In the genomic region with DNA sequence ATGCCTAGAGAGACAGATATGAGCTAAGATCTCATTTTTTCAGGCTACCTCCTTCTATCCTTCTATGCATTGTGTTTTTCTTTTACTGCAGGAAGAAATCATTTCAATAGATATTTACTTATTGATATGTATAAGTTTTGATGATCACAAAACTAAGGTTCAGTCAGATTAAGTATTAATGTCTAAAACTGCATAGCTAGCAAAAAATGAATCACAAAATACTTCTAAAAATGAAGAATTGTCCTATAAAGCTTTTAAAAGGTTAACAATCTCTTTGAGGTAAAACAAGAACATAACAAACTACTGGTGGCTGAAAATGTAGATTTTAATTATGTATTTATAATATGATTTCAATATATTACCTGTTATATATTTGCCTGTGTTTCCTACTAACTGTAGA, we compare ENCODE assay signal across 33 cellular contexts.
"Had no signal": no experiment of that assay in that cellular context is flagged by ENCODE, and none has a peak within 500 bp of the region (broad histone marks: within the 10 kb centered on the region; RNA-seq: fewer than 3 reads in every experiment).

No MANE protein-coding gene starts in this region.

- H3K27me3 ChIP-seq: adrenal gland, body of pancreas, brain microvascular endothelial cell, breast epithelium had no signal

- H3K9me3 ChIP-seq: adrenal gland, body of pancreas, breast epithelium had no signal

- H3K4me1 ChIP-seq: adrenal gland, body of pancreas, breast epithelium had no signal

- FAIRE-seq: astrocyte, TTC549 had no signal

- DNase-seq: activated B cell treated with CpG ODN at 0.5 μM for 24 hours; activated CD4-positive, alpha-beta memory T cell treated with anti-CD3 and anti-CD28 coated beads for 36 hours; activated CD4-positive, alpha-beta T cell treated with anti-CD3 and anti-CD28 coated beads for 4 hours; activated CD4-positive, alpha-beta T cell treated with anti-CD3 and anti-CD28 coated beads, Interleukin-2, amount 10 ng/mL, durations not matched to agents 24 days and 14 days; activated CD4-positive, alpha-beta T cell treated with anti-CD3 and anti-CD28 coated beads, Interleukin-2, amount 50 U/mL, for 1 hour; activated CD4-positive, alpha-beta T cell treated with anti-CD3 and anti-CD28 coated beads, Interleukin-2, amount 50 U/mL, for 4 hours; activated CD4-positive, CD25-positive, alpha-beta regulatory T cell treated with anti-CD3 and anti-CD28 coated beads, Interleukin-2, amount 50 U/mL, for 72 hours; activated CD8-positive, alpha-beta memory T cell treated with anti-CD3 and anti-CD28 coated beads, Interleukin-2, amount 50 U/mL, for 4 hours; activated CD8-positive, alpha-beta T cell treated with anti-CD3 and anti-CD28 coated beads for 36 hours; activated effector memory CD4-positive, alpha-beta T cell treated with anti-CD3 and anti-CD28 coated beads, Interleukin-2, amount 50 U/mL, for 16 hours; activated gamma-delta T cell treated with Interleukin-2 at 50 U/mL for 16 hours; activated naive CD4-positive, alpha-beta T cell; activated naive CD4-positive, alpha-beta T cell treated with anti-CD3 and anti-CD28 coated beads for 36 hours; activated naive CD4-positive, alpha-beta T cell treated with anti-CD3 and anti-CD28 coated beads, Interleukin-2, amount 50 U/mL, for 16 hours; activated naive CD8-positive, alpha-beta T cell treated with anti-CD3 and anti-CD28 coated beads for 36 hours; activated T-cell treated with anti-CD3 and anti-CD28 coated beads for 4 hours; activated T-cell treated with anti-CD3 and anti-CD28 coated beads, Interleukin-2, amount 50 U/mL, for 1 hour; activated T-cell treated with anti-CD3 and anti-CD28 coated beads, Interleukin-2, amount 50 U/mL, for 4 hours; activated T-cell treated with anti-CD3 and anti-CD28 coated beads, Interleukin-2, amount 50 U/mL, for 72 hours; adrenal gland; amniotic stem cell; aorta; body of pancreas; brain microvascular endothelial cell; central memory CD4-positive, alpha-beta T cell; T-helper 2 cell; T-helper 9 cell had no signal

- H3K27ac ChIP-seq: adrenal gland, body of pancreas, brain microvascular endothelial cell, breast epithelium, VCaP had no signal

- H3K4me3 ChIP-seq: adrenal gland, body of pancreas, breast epithelium had no signal

- ATAC-seq: activated CD8-positive, alpha-beta T cell treated with anti-CD3 and anti-CD28 coated beads for 36 hours; activated naive CD4-positive, alpha-beta T cell treated with anti-CD3 and anti-CD28 coated beads, Interleukin-2, amount 50 U/mL, for 72 hours; activated T-cell treated with anti-CD3 and anti-CD28 coated beads, Interleukin-2, amount 50 U/mL, for 4 hours; activated T-cell treated with anti-CD3 and anti-CD28 coated beads, Interleukin-2, amount 50 U/mL, for 72 hours; activated T-helper 17 cell treated with anti-CD3 and anti-CD28 coated beads, Interleukin-2, amount 50 U/mL, for 72 hours; body of pancreas had no signal

- H3K36me3 ChIP-seq: adrenal gland, brain microvascular endothelial cell, breast epithelium had no signal
